ENCODE assay signal across 8 cellular contexts in genomic region chr17:66200685-66201092, GRCh38. TPM values are rescaled to one million over a fixed set of nuclear protein-coding genes. Genes with fewer than 3 reads are reported as not detected.
DNase-seq lines count a peak whose midpoint lies in the region; ATAC-seq and TF ChIP-seq lines count a peak whose summit lies in the region.

No MANE protein-coding gene starts in this region.

- H3K27ac Mint-ChIP-seq in activated T-helper 17 cell treated with anti-CD3 and anti-CD28 coated beads, Interleukin-2, amount 50 U/mL, for 72 hours: peak overlapping the region; percentile 1

- RAD21 ChIA-PET in HCT116 (lab: Charles Lee; ENCODE audit: low non-redundant PET in 1 of 2, low total read pairs in 2 of 2, uncharacterized antibody in 2 of 2, unreplicated experiment in 2 of 2): interaction anchor here (0.7 to 3.0 kb wide), 3 partner anchors 366 to 473 kb away, joined by 3 to 18 read pairs (median 5); no protein-coding TSS in a partner anchor

- BruUV-seq in HCT116 (replicated peaks; lab: Mats Ljungman, UMichigan): no TSS peak

- H3K9me3 ChIP-seq in BE2C: no peaks in the 10 kb centered on the region
- no peaks in the 10 kb centered on the region for H3K9me3 ChIP-seq in HCT116 (ENCODE audit: control insufficient read depth in 1 of 2, insufficient read depth in 1 of 2, low read depth in 1 of 2, low read length in 2 of 2)

- H3K9me3 Mint-ChIP-seq in activated T-helper 17 cell treated with anti-CD3 and anti-CD28 coated beads, Interleukin-2, amount 50 U/mL, for 72 hours: no peaks in the 10 kb centered on the region

- intact Hi-C loops in HCT116 (cut with micrococcal nuclease): loop anchor here (1.0 to 2.0 kb wide), 6 partner anchors 226 to 706 kb away; no protein-coding TSS in a partner anchor
- intact Hi-C loops in head of caudate nucleus (cut with DNase I): no loop called here

- H3K79me2 ChIP-seq in HCT116 (ENCODE audit: insufficient read depth, low read length): no peaks in the 10 kb centered on the region

- no peaks in the 10 kb centered on the region for H3K27me3 Mint-ChIP-seq in activated T-helper 17 cell treated with anti-CD3 and anti-CD28 coated beads, Interleukin-2, amount 50 U/mL, for 72 hours

- peak overlapping the region; percentile 78 for H2AFZ ChIP-seq in HCT116 (ENCODE audit: low read depth, low read length, poor library complexity, severe bottlenecking)

- H3K36me3 ChIP-seq in BE2C (no peaks in the 10 kb centered on the region), HCT116 (ENCODE audit: control insufficient read depth in 1 of 2, insufficient read depth in 2 of 2, low read length in 2 of 2) (no peaks in the 10 kb centered on the region)

- H3K4me3 ChIP-seq in BE2C (ENCODE audit: low read depth, low read length): no peak overlapping the region
- H3K4me3 ChIP-seq in HCT116 (replicated peaks in 1 of 2; ENCODE audit: low read depth in 1 of 2, low read length in 2 of 2): no peak overlapping the region
- H3K4me3 ChIP-seq in skeletal muscle cell (ENCODE audit: low read depth, low read length): no peak overlapping the region

- TF ChIP-seq RAD21 in HCT116 (IDR thresholded peaks at IDR 0.05; ENCODE audit: low read depth): peak; percentile 97

- H3K36me3 Mint-ChIP-seq in activated T-helper 17 cell treated with anti-CD3 and anti-CD28 coated beads, Interleukin-2, amount 50 U/mL, for 72 hours (ENCODE audit: low read depth): no peaks in the 10 kb centered on the region

- CTCF ChIA-PET in HCT116 (lab: Charles Lee): interaction anchor here (0.8 to 5.9 kb wide), 16 partner anchors 12 to 696 kb away, joined by 3 to 47 read pairs (median 4); no protein-coding TSS in a partner anchor

- H3K4me2 ChIP-seq in HCT116 (ENCODE audit: low read length): peak overlapping the region; percentile 18; the same call in 1 of the 2 replicates

- no peak overlapping the region for H3K9ac ChIP-seq in HCT116 (ENCODE audit: low read length)

- H3K4me3 Mint-ChIP-seq in activated T-helper 17 cell treated with anti-CD3 and anti-CD28 coated beads, Interleukin-2, amount 50 U/mL, for 72 hours: peak overlapping the region; percentile 0

- POLR2A ChIA-PET in HCT116 (lab: Charles Lee): interaction anchor here (1.0 kb wide), 1 partner anchor 9 kb away, joined by 3 read pairs; no protein-coding TSS in a partner anchor

- peaks cover 9% of the 10 kb centered on the region for H3K4me1 Mint-ChIP-seq in activated T-helper 17 cell treated with anti-CD3 and anti-CD28 coated beads, Interleukin-2, amount 50 U/mL, for 72 hours

- peak; percentile 91 for TF ChIP-seq CTCF in BE2C (IDR thresholded peaks at IDR 0.05; ENCODE audit: low read depth, low read length)
- peak; percentile 88 to 95 (median 88) for TF ChIP-seq CTCF in HCT116 (IDR thresholded peaks at IDR 0.05 in 2 of 3, conservative IDR thresholded peaks at IDR 0.05 in 1 of 3; ENCODE audit: borderline replicate concordance in 1 of 3, insufficient read depth in 1 of 3, low read depth in 2 of 3, low read length in 2 of 3)

- no peaks in the 10 kb centered on the region for H3K9me2 ChIP-seq in HCT116 (ENCODE audit: insufficient read depth)

- no peaks in the 10 kb centered on the region for H4K20me1 ChIP-seq in HCT116 (ENCODE audit: insufficient read depth)

- ATAC-seq in HCT116 (peak; percentile 80), HG03196 (IDR thresholded peaks at IDR 0.05; ENCODE audit: unreplicated experiment) (no peak), HG03139 (IDR thresholded peaks at IDR 0.05; ENCODE audit: unreplicated experiment) (no peak)
- peak; percentile 52 for ATAC-seq in activated T-helper 17 cell treated with anti-CD3 and anti-CD28 coated beads, Interleukin-2, amount 50 U/mL, for 72 hours (replicated peaks)

- H3K27ac ChIP-seq in HCT116 (ENCODE audit: low read depth, low read length): no peak overlapping the region

- TF ChIP-seq POLR2A in HCT116 (IDR thresholded peaks at IDR 0.05; ENCODE audit: borderline replicate concordance, extremely low read depth, insufficient read depth, insufficient read length): no peak

- DNase-seq in BE2C (peak; percentile 72), HCT116 (ENCODE audit: low read depth, low spot score) (peak; percentile 89), NCI-H82 (lab: John Stamatoyannopoulos, UW) (peak; percentile 79), head of caudate nucleus (peak in 22 of 42 donors; percentile 13 to 62 (median 35)), skeletal muscle cell (ENCODE audit: low read depth) (peak; percentile 53)

- no peaks in the 10 kb centered on the region for H3K27me3 ChIP-seq in BE2C
- H3K27me3 ChIP-seq in HCT116 (ENCODE audit: insufficient read depth, low read length): no peaks in the 10 kb centered on the region

- no peaks in the 10 kb centered on the region for H3K4me1 ChIP-seq in BE2C
- H3K4me1 ChIP-seq in HCT116 (ENCODE audit: control insufficient read depth in 1 of 2, insufficient read depth in 2 of 2, low read length in 2 of 2): peaks cover 0 to 7% of the 10 kb centered on the region in 2 experiments; a peak in 1 of 4 replicates

TF ChIP-seq in HCT116, 20 proteins besides CTCF, POLR2A, EP300 and RAD21 (continues in another document):
- TF ChIP-seq FOSL1 (IDR thresholded peaks at IDR 0.05; ENCODE audit: low read depth) (no peak), JUND (IDR thresholded peaks at IDR 0.05) (no peak), MAX (IDR thresholded peaks at IDR 0.05) (peak; percentile 92), CEBPB (IDR thresholded peaks at IDR 0.05; ENCODE audit: low read depth) (no peak), EZH2 (IDR thresholded peaks at IDR 0.05) (no peak), ZNF274 (IDR thresholded peaks at IDR 0.05; ENCODE audit: low read depth, low read length) (no peak), EZH2phosphoT487 (IDR thresholded peaks at IDR 0.05; ENCODE audit: borderline replicate concordance) (no peak), YY1 (IDR thresholded peaks at IDR 0.05; ENCODE audit: extremely low read depth, insufficient replicate concordance, low read depth, low read length) (peak; percentile 70), TCF7L2 (IDR thresholded peaks at IDR 0.05; ENCODE audit: borderline replicate concordance, extremely low read depth, insufficient read depth, insufficient read length) (peak; percentile 78), POLR2AphosphoS5 (IDR thresholded peaks at IDR 0.05; ENCODE audit: low read depth, low read length) (no peak), SIN3A (IDR thresholded peaks at IDR 0.05; ENCODE audit: low read depth) (no peak), ZFX (IDR thresholded peaks at IDR 0.05) (no peak), ATF3 (IDR thresholded peaks at IDR 0.05) (no peak), EGR1 (IDR thresholded peaks at IDR 0.05; ENCODE audit: low read depth) (no peak)
- TF ChIP-seq, protein P1, sequence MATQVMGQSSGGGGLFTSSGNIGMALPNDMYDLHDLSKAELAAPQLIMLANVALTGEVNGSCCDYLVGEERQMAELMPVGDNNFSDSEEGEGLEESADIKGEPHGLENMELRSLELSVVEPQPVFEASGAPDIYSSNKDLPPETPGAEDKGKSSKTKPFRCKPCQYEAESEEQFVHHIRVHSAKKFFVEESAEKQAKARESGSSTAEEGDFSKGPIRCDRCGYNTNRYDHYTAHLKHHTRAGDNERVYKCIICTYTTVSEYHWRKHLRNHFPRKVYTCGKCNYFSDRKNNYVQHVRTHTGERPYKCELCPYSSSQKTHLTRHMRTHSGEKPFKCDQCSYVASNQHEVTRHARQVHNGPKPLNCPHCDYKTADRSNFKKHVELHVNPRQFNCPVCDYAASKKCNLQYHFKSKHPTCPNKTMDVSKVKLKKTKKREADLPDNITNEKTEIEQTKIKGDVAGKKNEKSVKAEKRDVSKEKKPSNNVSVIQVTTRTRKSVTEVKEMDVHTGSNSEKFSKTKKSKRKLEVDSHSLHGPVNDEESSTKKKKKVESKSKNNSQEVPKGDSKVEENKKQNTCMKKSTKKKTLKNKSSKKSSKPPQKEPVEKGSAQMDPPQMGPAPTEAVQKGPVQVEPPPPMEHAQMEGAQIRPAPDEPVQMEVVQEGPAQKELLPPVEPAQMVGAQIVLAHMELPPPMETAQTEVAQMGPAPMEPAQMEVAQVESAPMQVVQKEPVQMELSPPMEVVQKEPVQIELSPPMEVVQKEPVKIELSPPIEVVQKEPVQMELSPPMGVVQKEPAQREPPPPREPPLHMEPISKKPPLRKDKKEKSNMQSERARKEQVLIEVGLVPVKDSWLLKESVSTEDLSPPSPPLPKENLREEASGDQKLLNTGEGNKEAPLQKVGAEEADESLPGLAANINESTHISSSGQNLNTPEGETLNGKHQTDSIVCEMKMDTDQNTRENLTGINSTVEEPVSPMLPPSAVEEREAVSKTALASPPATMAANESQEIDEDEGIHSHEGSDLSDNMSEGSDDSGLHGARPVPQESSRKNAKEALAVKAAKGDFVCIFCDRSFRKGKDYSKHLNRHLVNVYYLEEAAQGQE (IDR thresholded peaks at IDR 0.05; ENCODE audit: low read depth): no peak

RNA-seq across cellular contexts. Expression of gene CEP112, which starts 8.8 kb away (rescaled TPM):
- 1.0 TPM for polyA plus RNA-seq in BE2C (2012; ENCODE audit: insufficient read depth, insufficient read length, low read depth)
- 10.9 TPM for total RNA-seq in HCT116 (2021; ENCODE audit: unreplicated experiment)
- polyA plus RNA-seq in HCT116 (2012): 6.8 and 7.9 TPM in 2 replicates
- 1 to 10 TPM; 3.4 to 8.1 TPM for total RNA-seq in activated T-helper 17 cell treated with anti-CD3 and anti-CD28 coated beads, Interleukin-2, amount 50 U/mL, for 72 hours

RNA-seq across cellular contexts. Expression of gene APOH, which starts 28.5 kb away (rescaled TPM):
- polyA plus RNA-seq in BE2C (2012; ENCODE audit: insufficient read depth, insufficient read length, low read depth): not detected
- 1.7 TPM for total RNA-seq in HCT116 (2021; ENCODE audit: unreplicated experiment)
- polyA plus RNA-seq in HCT116 (2012): not detected in 2 replicates
- not detected for total RNA-seq in activated T-helper 17 cell treated with anti-CD3 and anti-CD28 coated beads, Interleukin-2, amount 50 U/mL, for 72 hours

Comparison
In these comparisons a context has a peak if more than half of its experiments do, and no peak if none do; other contexts are left out.
1. DNase-seq: peak in every context shown above with its lines; median percentile 89 in HCT116; 79 in NCI-H82; 72 in BE2C; 53 in skeletal muscle cell; 35 in head of caudate nucleus.
2. ATAC-seq: peak in HCT116 (single experiment) and activated T-helper 17 cell treated with anti-CD3 and anti-CD28 coated beads, Interleukin-2, amount 50 U/mL, for 72 hours (single experiment); none in HG03196 (single experiment) and HG03139 (single experiment).